ENCODE assay signal across 1 cellular context in genomic region chr1:26363549-26364448, GRCh38.
TF ChIP-seq lines count a peak whose summit lies in the region.

No MANE protein-coding gene starts in this region.

TF ChIP-seq in HEK293, 187 proteins besides CTCF, POLR2A, EP300 and RAD21 (continued from another document and continues in another):
- TF ChIP-seq ZNF280D (tag by site-specific recombination; IDR thresholded peaks at IDR 0.05) (no peak), ZFP3 (tag by site-specific recombination; IDR thresholded peaks at IDR 0.05; ENCODE audit: low read depth) (no peak), ZNF2 (tag by site-specific recombination; IDR thresholded peaks at IDR 0.05) (peak; percentile 46; the same call in 1 of the 2 replicates), ZNF366 (tag by site-specific recombination; conservative IDR thresholded peaks at IDR 0.05) (no peak), SP7 (tag by site-specific recombination; IDR thresholded peaks at IDR 0.05) (peak; percentile 31; the same call in 1 of the 2 replicates), ZNF292 (tag by site-specific recombination; IDR thresholded peaks at IDR 0.05; ENCODE audit: borderline replicate concordance, low read depth) (no peak), ZBTB17 (tag by site-specific recombination; IDR thresholded peaks at IDR 0.05) (peak; percentile 68), ZNF529 (tag by site-specific recombination; IDR thresholded peaks at IDR 0.05; ENCODE audit: insufficient replicate concordance) (no peak), PBX3 (CRISPR knock-in tag; IDR thresholded peaks at IDR 0.05) (no peak), ZBTB49 (tag by site-specific recombination; IDR thresholded peaks at IDR 0.05; ENCODE audit: low read depth) (no peak), ELK4 (IDR thresholded peaks at IDR 0.05; ENCODE audit: borderline replicate concordance, low read depth, low read length) (no peak), ZNF174 (tag by site-specific recombination; IDR thresholded peaks at IDR 0.05) (0 out of 2 replicates have a peak, but pooled peaks have one; percentile 28), GLI4 (tag by site-specific recombination; IDR thresholded peaks at IDR 0.05) (no peak), ZNF19 (tag by site-specific recombination; IDR thresholded peaks at IDR 0.05; ENCODE audit: low read depth) (no peak), ZNF792 (tag by site-specific recombination; IDR thresholded peaks at IDR 0.05) (no peak), ZNF121 (tag by site-specific recombination; IDR thresholded peaks at IDR 0.05) (no peak), ZNF596 (tag by site-specific recombination; IDR thresholded peaks at IDR 0.05) (no peak), ZNF157 (tag by site-specific recombination; IDR thresholded peaks at IDR 0.05) (no peak), ZNF133 (tag by site-specific recombination; IDR thresholded peaks at IDR 0.05) (no peak), ZNF394 (tag by site-specific recombination; IDR thresholded peaks at IDR 0.05; ENCODE audit: borderline replicate concordance) (no peak), KLF17 (tag by site-specific recombination; IDR thresholded peaks at IDR 0.05) (no peak), ZNF629 (tag by site-specific recombination; IDR thresholded peaks at IDR 0.05) (no peak), ZNF626 (tag by site-specific recombination; IDR thresholded peaks at IDR 0.05) (no peak), ZNF148 (tag by site-specific recombination; IDR thresholded peaks at IDR 0.05; ENCODE audit: borderline replicate concordance) (no peak), PRDM4 (tag by site-specific recombination; IDR thresholded peaks at IDR 0.05) (no peak), ZNF362 (tag by site-specific recombination; IDR thresholded peaks at IDR 0.05) (no peak), ZNF48 (tag by site-specific recombination; IDR thresholded peaks at IDR 0.05) (no peak), ZNF664 (tag by site-specific recombination; IDR thresholded peaks at IDR 0.05) (no peak), ZNF155 (tag by site-specific recombination; IDR thresholded peaks at IDR 0.05) (no peak), ZNF488 (tag by site-specific recombination; IDR thresholded peaks at IDR 0.05) (no peak), HOXC10 (CRISPR knock-in tag; IDR thresholded peaks at IDR 0.05) (no peak), ZNF660 (tag by site-specific recombination; IDR thresholded peaks at IDR 0.05) (peak; percentile 76; the same call in 1 of the 2 replicates), ZNF561 (tag by site-specific recombination; IDR thresholded peaks at IDR 0.05; ENCODE audit: borderline replicate concordance) (no peak; the same call in 1 of the 2 replicates), ZSCAN4 (tag by site-specific recombination; IDR thresholded peaks at IDR 0.05) (no peak)
